ENCODE assay signal across 23 cellular contexts in genomic region chr11:46745995-46746394, GRCh38. TPM values are rescaled to one million over a fixed set of nuclear protein-coding genes. Genes with fewer than 3 reads are reported as not detected.
A peak's percentile ranks its signal among the peaks of the same experiment; 100 is the strongest.
DNase-seq lines count a peak whose midpoint lies in the region; ATAC-seq, FAIRE-seq and TF ChIP-seq lines count a peak whose summit lies in the region.
"Had no signal": no experiment of that assay in that cellular context is flagged by ENCODE, and none has a peak within 500 bp of the region (broad histone marks: within the 10 kb centered on the region; RNA-seq: fewer than 3 reads in every experiment).

No MANE protein-coding gene starts in this region.

- FAIRE-seq in HepG2 (lab: Jason Lieb, UNC) = no peak
- FAIRE-seq: A204.1, D721Med, G401.6, GM12891 had no signal

- CTCF ChIA-PET in HepG2 (lab: Yijun Ruan, JAX; ENCODE audit: low intra/inter-chr PET ratio, low total read pairs) = no interaction called here

- H3K4me3 ChIP-seq in HepG2 (replicated peaks in 1 of 3; ENCODE audit: insufficient read depth in 1 of 3, low read depth in 2 of 3, low read length in 3 of 3) = no peak overlapping the region
- H3K4me3 ChIP-seq: BLaER1 had no signal

- intact Hi-C loops in HepG2 (cut with micrococcal nuclease; ENCODE audit: unreplicated experiment) (no loop called here), head of caudate nucleus (cut with DNase I) (no loop called here)

- in situ Hi-C loops in HepG2 (cut with HindIII; ENCODE audit: extremely low pct_ligation_motif_present, low pct_unique_long_range_greater_than_20kb) = no loop called here

- H3K27ac ChIP-seq in HepG2 (ENCODE audit: extremely low read length, insufficient read depth, low read length) = no peak overlapping the region
- H3K27ac ChIP-seq: BLaER1 had no signal

- H3K4me2 ChIP-seq in HepG2 (ENCODE audit: low read depth, low read length) = no peak overlapping the region
- H3K4me2 ChIP-seq: BLaER1 had no signal

- no peak overlapping the region for H3K9ac ChIP-seq in HepG2 (ENCODE audit: insufficient read depth, low read depth, low read length)
- H3K9ac ChIP-seq: BLaER1 had no signal

- TF ChIP-seq EP300 in HepG2 (IDR thresholded peaks at IDR 0.05; ENCODE audit: low read depth in 2 of 2, low read length in 2 of 2) (no peak), HepG2 (CRISPR knock-in tag; IDR thresholded peaks at IDR 0.05; ENCODE audit: borderline replicate concordance) (no peak)

- H3K79me2 ChIP-seq in HepG2 (ENCODE audit: insufficient read depth, low read length) = no peaks in the 10 kb centered on the region

- POLR2A ChIA-PET in HepG2 (lab: Yijun Ruan, JAX) = interaction anchor here (1.2 to 1.9 kb wide), 4 partner anchors 11 to 55 kb away, joined by 3 to 5 read pairs (median 4); partner anchors contain the start of genes ARHGAP1 and ZNF408

- TF ChIP-seq CTCF in HepG2 (CRISPR knock-in tag; IDR thresholded peaks at IDR 0.05) = no peak

- 93% methylated on average over 3 of the region's 3 CpGs for WGBS in HepG2 (ENCODE audit: low lambda C conversion rate)

- DNase-seq in islet precursor cell = peak; percentile 2
- DNase-seq in HepG2 (ENCODE audit: low spot score) = no peak
- DNase-seq in head of caudate nucleus = no peak
- no peak for DNase-seq in activated CD4-positive, alpha-beta T cell treated with anti-CD3 and anti-CD28 coated beads for 48 hours
- DNase-seq: 8988T; ACHN; BE2C; C1 segment of cervical spinal cord; Caco-2; Calu3; CD4-positive, alpha-beta T cell; CD8-positive, alpha-beta T cell; DMS79 treated with DMSO at 0.1 percent for 48 hours; GF-D8 had no signal

- no TSS peak for BruUV-seq in HepG2 (replicated peaks; lab: Mats Ljungman, UMichigan)

- H4K20me1 ChIP-seq in HepG2 (ENCODE audit: insufficient read depth, low read length) = peaks cover 7% of the 10 kb centered on the region
- H4K20me1 ChIP-seq: BLaER1 had no signal

- H3K9me3 ChIP-seq in HepG2 (ENCODE audit: low read length) = no peaks in the 10 kb centered on the region
- H3K9me3 ChIP-seq: BE2C, BLaER1, Caco-2 had no signal

- H3K36me3 ChIP-seq in HepG2 (replicated peaks in 1 of 2; ENCODE audit: control insufficient read depth in 1 of 2, insufficient read depth in 2 of 2, low read length in 2 of 2) = peaks cover 27 to 60% of the 10 kb centered on the region in 2 experiments

- no peak for TF ChIP-seq RAD21 in HepG2 (CRISPR knock-in tag; IDR thresholded peaks at IDR 0.05)

- peaks cover 12% of the 10 kb centered on the region for H3K4me1 ChIP-seq in HepG2 (ENCODE audit: insufficient read depth, low read length)
- H3K4me1 ChIP-seq: BE2C, BLaER1 had no signal

- no peak overlapping the region for H2AFZ ChIP-seq in HepG2 (ENCODE audit: low read length)

- peak in 1 of 2 experiments; percentile 63; a peak in 2 of 4 replicates for TF ChIP-seq POLR2A in HepG2 (IDR thresholded peaks at IDR 0.05; ENCODE audit: insufficient read depth in 1 of 2, low read depth in 2 of 2, low read length in 2 of 2)

- no peaks in the 10 kb centered on the region for H3K27me3 ChIP-seq in HepG2 (ENCODE audit: control insufficient read depth in 1 of 2, insufficient read depth in 2 of 2, low read length in 2 of 2)
- H3K27me3 ChIP-seq: BE2C, BLaER1 had no signal

- ATAC-seq in HepG2 (peak; percentile 0; the same call in 1 of the 3 replicates), HG03521 (IDR thresholded peaks at IDR 0.05; ENCODE audit: unreplicated experiment) (no peak)
- ATAC-seq: CD8-positive, alpha-beta T cell had no signal

RNA-seq across cellular contexts. Expression of gene F2, which starts 27.0 kb away (rescaled TPM):
- 110 and 330 TPM in 2 replicates for total RNA-seq in HepG2 (2016; rRNA removed; fragmentation: Illumina TruSeq; extraction: Trizol)
- 32.5 and 33.6 TPM in 2 replicates for total RNA-seq in HepG2 (2016; cell fraction: cytosol; rRNA removed; fragmentation: Illumina TruSeq; extraction: Trizol; ENCODE audit: low read depth)
- 93.3 and 344 TPM in 2 replicates for total RNA-seq in HepG2 (2016; cell fraction: insoluble cytoplasmic fraction; rRNA removed; fragmentation: Illumina TruSeq; extraction: Trizol)
- total RNA-seq in HepG2 (2016; cell fraction: membrane; rRNA removed; fragmentation: Illumina TruSeq; extraction: Trizol) = 41.4 and 43.0 TPM in 2 replicates
- total RNA-seq in HepG2 (2016; cell fraction: nucleus; rRNA removed; fragmentation: Illumina TruSeq; extraction: Trizol) = 288 and 346 TPM in 2 replicates
- 801 and 1,074 TPM in 2 replicates for polyA plus RNA-seq in HepG2 (2011; rRNA removed)
- polyA plus RNA-seq in HepG2 (2011; cell fraction: cytosol; rRNA removed) = 955 and 1,075 TPM in 2 replicates
- 1,042 and 1,045 TPM in 2 replicates for polyA plus RNA-seq in HepG2 (2011; cell fraction: nucleus; rRNA removed)
- 447 and 558 TPM in 2 replicates for polyA plus RNA-seq in HepG2 (2012)
- polyA plus RNA-seq in HepG2 (2016; cell fraction: cytosol; fragmentation: Illumina TruSeq; extraction: Trizol; ENCODE audit: low read depth) = 25.3 and 27.2 TPM in 2 replicates
- polyA plus RNA-seq in HepG2 (2016; cell fraction: insoluble cytoplasmic fraction; fragmentation: Illumina TruSeq; extraction: Trizol; ENCODE audit: low read depth) = 93.3 and 115 TPM in 2 replicates
- polyA plus RNA-seq in HepG2 (2016; cell fraction: membrane; fragmentation: Illumina TruSeq; extraction: Trizol; ENCODE audit: low read depth) = 30.7 and 34.2 TPM in 2 replicates
- polyA plus RNA-seq in HepG2 (2016; cell fraction: nucleus; fragmentation: Illumina TruSeq; extraction: Trizol; ENCODE audit: insufficient read depth, low read depth) = 450 and 474 TPM in 2 replicates
- 0.51 and 1,039 TPM in 2 replicates for polyA minus RNA-seq in HepG2 (2011; rRNA and poly(A)+ RNA removed; ENCODE audit: low replicate concordance)
- polyA minus RNA-seq in HepG2 (2011; cell fraction: cytosol; rRNA and poly(A)+ RNA removed) = 289 and 363 TPM in 2 replicates
- polyA minus RNA-seq in HepG2 (2011; cell fraction: nucleus; rRNA and poly(A)+ RNA removed) = 449 and 482 TPM in 2 replicates
- total RNA-seq: A673; Calu3; CD4-positive, alpha-beta T cell; CD8-positive, alpha-beta T cell had no signal
- polyA plus RNA-seq: AG04450, CD14-positive monocyte had no signal

RNA-seq across cellular contexts. Expression of gene ZNF408, which starts 45.2 kb away (rescaled TPM):
- 8.3 and 12.5 TPM in 2 replicates for total RNA-seq in HepG2 (2016; rRNA removed; fragmentation: Illumina TruSeq; extraction: Trizol)
- total RNA-seq in HepG2 (2016; cell fraction: cytosol; rRNA removed; fragmentation: Illumina TruSeq; extraction: Trizol; ENCODE audit: low read depth) = 12.1 and 12.2 TPM in 2 replicates
- 6.9 and 11.8 TPM in 2 replicates for total RNA-seq in HepG2 (2016; cell fraction: insoluble cytoplasmic fraction; rRNA removed; fragmentation: Illumina TruSeq; extraction: Trizol)
- 4.8 TPM in 2 replicates for total RNA-seq in HepG2 (2016; cell fraction: membrane; rRNA removed; fragmentation: Illumina TruSeq; extraction: Trizol)
- 12.2 and 12.7 TPM in 2 replicates for total RNA-seq in HepG2 (2016; cell fraction: nucleus; rRNA removed; fragmentation: Illumina TruSeq; extraction: Trizol)
- polyA plus RNA-seq in HepG2 (2011; rRNA removed) = 11.2 and 15.6 TPM in 2 replicates
- polyA plus RNA-seq in HepG2 (2011; cell fraction: cytosol; rRNA removed) = 7.2 and 10.7 TPM in 2 replicates
- polyA plus RNA-seq in HepG2 (2011; cell fraction: nucleus; rRNA removed) = 29.5 and 29.9 TPM in 2 replicates
- 7.6 and 9.9 TPM in 2 replicates for polyA plus RNA-seq in HepG2 (2012)
- 1.7 and 2.3 TPM in 2 replicates for polyA plus RNA-seq in HepG2 (2016; cell fraction: cytosol; fragmentation: Illumina TruSeq; extraction: Trizol; ENCODE audit: low read depth)
- 8.7 and 9.3 TPM in 2 replicates for polyA plus RNA-seq in HepG2 (2016; cell fraction: insoluble cytoplasmic fraction; fragmentation: Illumina TruSeq; extraction: Trizol; ENCODE audit: low read depth)
- polyA plus RNA-seq in HepG2 (2016; cell fraction: membrane; fragmentation: Illumina TruSeq; extraction: Trizol; ENCODE audit: low read depth) = 3.3 and 3.7 TPM in 2 replicates
- 27.1 and 29.0 TPM in 2 replicates for polyA plus RNA-seq in HepG2 (2016; cell fraction: nucleus; fragmentation: Illumina TruSeq; extraction: Trizol; ENCODE audit: insufficient read depth, low read depth)
- polyA minus RNA-seq in HepG2 (2011; rRNA and poly(A)+ RNA removed; ENCODE audit: low replicate concordance) = 15.2 and 22.6 TPM in 2 replicates
- polyA minus RNA-seq in HepG2 (2011; cell fraction: cytosol; rRNA and poly(A)+ RNA removed) = 6.3 and 9.7 TPM in 2 replicates
- polyA minus RNA-seq in HepG2 (2011; cell fraction: nucleus; rRNA and poly(A)+ RNA removed) = 16.9 and 17.4 TPM in 2 replicates

RNA-seq across cellular contexts. Expression of gene ARHGAP1, which starts 45.6 kb away (rescaled TPM):
- total RNA-seq in HepG2 (2016; rRNA removed; fragmentation: Illumina TruSeq; extraction: Trizol) = 18.6 and 22.4 TPM in 2 replicates
- 2.2 and 2.6 TPM in 2 replicates for total RNA-seq in HepG2 (2016; cell fraction: cytosol; rRNA removed; fragmentation: Illumina TruSeq; extraction: Trizol; ENCODE audit: low read depth)
- 17.2 and 17.3 TPM in 2 replicates for total RNA-seq in HepG2 (2016; cell fraction: insoluble cytoplasmic fraction; rRNA removed; fragmentation: Illumina TruSeq; extraction: Trizol)
- total RNA-seq in HepG2 (2016; cell fraction: membrane; rRNA removed; fragmentation: Illumina TruSeq; extraction: Trizol) = 7.4 and 7.6 TPM in 2 replicates
- 19.5 and 19.8 TPM in 2 replicates for total RNA-seq in HepG2 (2016; cell fraction: nucleus; rRNA removed; fragmentation: Illumina TruSeq; extraction: Trizol)
- 30.3 and 30.7 TPM in 2 replicates for polyA plus RNA-seq in HepG2 (2011; rRNA removed)
- 11.4 and 13.8 TPM in 2 replicates for polyA plus RNA-seq in HepG2 (2011; cell fraction: cytosol; rRNA removed)
- 35.4 and 37.1 TPM in 2 replicates for polyA plus RNA-seq in HepG2 (2011; cell fraction: nucleus; rRNA removed)
- polyA plus RNA-seq in HepG2 (2012) = 17.6 and 26.9 TPM in 2 replicates
- polyA plus RNA-seq in HepG2 (2016; cell fraction: cytosol; fragmentation: Illumina TruSeq; extraction: Trizol; ENCODE audit: low read depth) = 1.6 and 1.9 TPM in 2 replicates
- polyA plus RNA-seq in HepG2 (2016; cell fraction: insoluble cytoplasmic fraction; fragmentation: Illumina TruSeq; extraction: Trizol; ENCODE audit: low read depth) = 20.3 and 30.3 TPM in 2 replicates
- 5.0 and 6.0 TPM in 2 replicates for polyA plus RNA-seq in HepG2 (2016; cell fraction: membrane; fragmentation: Illumina TruSeq; extraction: Trizol; ENCODE audit: low read depth)
- 34.1 and 41.6 TPM in 2 replicates for polyA plus RNA-seq in HepG2 (2016; cell fraction: nucleus; fragmentation: Illumina TruSeq; extraction: Trizol; ENCODE audit: insufficient read depth, low read depth)
- 57.4 and 70.9 TPM in 2 replicates for polyA minus RNA-seq in HepG2 (2011; rRNA and poly(A)+ RNA removed; ENCODE audit: low replicate concordance)
- polyA minus RNA-seq in HepG2 (2011; cell fraction: cytosol; rRNA and poly(A)+ RNA removed) = 31.2 and 36.9 TPM in 2 replicates
- 17.0 and 22.0 TPM in 2 replicates for polyA minus RNA-seq in HepG2 (2011; cell fraction: nucleus; rRNA and poly(A)+ RNA removed)
